Comparison of ENCODE assay signal across 11 cellular contexts in genomic region chr1:221753828-221754188, GRCh38. TPM values are rescaled to one million over a fixed set of nuclear protein-coding genes. Genes with fewer than 3 reads are reported as not detected.
A peak's percentile ranks its signal among the peaks of the same experiment; 100 is the strongest.
DNase-seq lines count a peak whose midpoint lies in the region; ATAC-seq and TF ChIP-seq lines count a peak whose summit lies in the region.
"Had no signal": no experiment of that assay in that cellular context is flagged by ENCODE, and none has a peak within 500 bp of the region (broad histone marks: within the 10 kb centered on the region; RNA-seq: fewer than 3 reads in every experiment).

No MANE protein-coding gene starts in this region.

- H3K4me1 ChIP-seq in right lobe of liver, result no peaks in the 10 kb centered on the region
- H3K4me1 ChIP-seq in gastroesophageal sphincter, result no peaks in the 10 kb centered on the region

- H3K27ac Mint-ChIP-seq in stimulated activated naive CD8-positive, alpha-beta T cell treated with anti-CD3 and anti-CD28 coated beads, Interleukin-15, Interleukin-2, amounts not matched to agents 100 ng/mL and 50 ng/mL, for 24 hours, result peak overlapping the region; percentile 92
- peak overlapping the region; percentile 89 for H3K27ac Mint-ChIP-seq in type B pancreatic cell

- no peak for DNase-seq in stimulated activated naive CD8-positive, alpha-beta T cell treated with anti-CD3 and anti-CD28 coated beads, Interleukin-15, Interleukin-2, amounts not matched to agents 100 U/mL and 50 U/mL, for 24 hours
- DNase-seq in type B pancreatic cell (ENCODE audit: extremely low spot score, unreplicated experiment), result no peak
- no peak for DNase-seq in right lobe of liver
- DNase-seq: dorsolateral prefrontal cortex, NCI-H226 had no signal

- H3K27me3 Mint-ChIP-seq in stimulated activated naive CD8-positive, alpha-beta T cell treated with anti-CD3 and anti-CD28 coated beads, Interleukin-15, Interleukin-2, amounts not matched to agents 100 ng/mL and 50 ng/mL, for 24 hours, result no peaks in the 10 kb centered on the region
- no peaks in the 10 kb centered on the region for H3K27me3 Mint-ChIP-seq in type B pancreatic cell

- intact Hi-C loops in right lobe of liver (cut with DNase I), result no loop called here

- no peak for TF ChIP-seq EP300 in gastroesophageal sphincter (IDR thresholded peaks at IDR 0.05)

- ATAC-seq in stimulated activated naive CD8-positive, alpha-beta T cell treated with anti-CD3 and anti-CD28 coated beads, Interleukin-15, Interleukin-2, amounts not matched to agents 100 U/mL and 50 U/mL, for 24 hours, result no peak
- ATAC-seq in HG02642 (IDR thresholded peaks at IDR 0.05; ENCODE audit: poor library complexity, unreplicated experiment) (peak; percentile 18), HG03469 (IDR thresholded peaks at IDR 0.05; ENCODE audit: unreplicated experiment) (peak; percentile 18), esophagus mucosa (no peak), right lobe of liver (no peak), gastroesophageal sphincter (no peak)
- ATAC-seq: SK-N-SH treated with all-trans-retinoic acid at 6 μM for 48 hours had no signal

- 100% methylated on average over 1 of the region's 1 CpG for WGBS in right lobe of liver (ENCODE audit: insufficient coverage, low coverage, low lambda C conversion rate, missing lambda C conversion rate)
- WGBS in gastroesophageal sphincter (ENCODE audit: low coverage in 1 of 2), 2 donors, result 100% methylated on average over 1 of the region's 1 CpG

- TF ChIP-seq POLR2A in right lobe of liver (IDR thresholded peaks at IDR 0.05) (no peak), gastroesophageal sphincter (IDR thresholded peaks at IDR 0.05) (no peak)

- no peaks in the 10 kb centered on the region for H3K36me3 ChIP-seq in right lobe of liver
- no peaks in the 10 kb centered on the region for H3K36me3 ChIP-seq in gastroesophageal sphincter

- H3K9me3 Mint-ChIP-seq in stimulated activated naive CD8-positive, alpha-beta T cell treated with anti-CD3 and anti-CD28 coated beads, Interleukin-15, Interleukin-2, amounts not matched to agents 100 ng/mL and 50 ng/mL, for 24 hours, result peaks cover 6% of the 10 kb centered on the region
- H3K9me3 Mint-ChIP-seq in type B pancreatic cell, result peaks cover 11% of the 10 kb centered on the region

- no peak overlapping the region for H3K4me3 ChIP-seq in right lobe of liver
- no peak overlapping the region for H3K4me3 ChIP-seq in gastroesophageal sphincter
- H3K4me3 ChIP-seq: dorsolateral prefrontal cortex had no signal

- no peak for TF ChIP-seq CTCF in type B pancreatic cell (conservative IDR thresholded peaks at IDR 0.05)
- no peak for TF ChIP-seq CTCF in right lobe of liver (IDR thresholded peaks at IDR 0.05)
- TF ChIP-seq CTCF in gastroesophageal sphincter (IDR thresholded peaks at IDR 0.05), result no peak

- H3K9me3 ChIP-seq in right lobe of liver, result no peaks in the 10 kb centered on the region
- no peaks in the 10 kb centered on the region for H3K9me3 ChIP-seq in gastroesophageal sphincter

- peaks cover 53% of the 10 kb centered on the region for H3K4me1 Mint-ChIP-seq in stimulated activated naive CD8-positive, alpha-beta T cell treated with anti-CD3 and anti-CD28 coated beads, Interleukin-15, Interleukin-2, amounts not matched to agents 100 ng/mL and 50 ng/mL, for 24 hours (ENCODE audit: low read depth)
- H3K4me1 Mint-ChIP-seq in type B pancreatic cell (ENCODE audit: unreplicated experiment), result peaks cover 9% of the 10 kb centered on the region

- H3K27ac ChIP-seq in right lobe of liver (no peak overlapping the region), gastroesophageal sphincter (no peak overlapping the region)
- H3K27ac ChIP-seq: dorsolateral prefrontal cortex had no signal

- peak overlapping the region; percentile 40 for H3K4me3 Mint-ChIP-seq in stimulated activated naive CD8-positive, alpha-beta T cell treated with anti-CD3 and anti-CD28 coated beads, Interleukin-15, Interleukin-2, amounts not matched to agents 100 ng/mL and 50 ng/mL, for 24 hours
- H3K4me3 Mint-ChIP-seq in type B pancreatic cell, result no peak overlapping the region

- H3K36me3 Mint-ChIP-seq in stimulated activated naive CD8-positive, alpha-beta T cell treated with anti-CD3 and anti-CD28 coated beads, Interleukin-15, Interleukin-2, amounts not matched to agents 100 ng/mL and 50 ng/mL, for 24 hours (ENCODE audit: low read depth), result peaks cover 6% of the 10 kb centered on the region
- H3K36me3 Mint-ChIP-seq in type B pancreatic cell, result no peaks in the 10 kb centered on the region

- H3K27me3 ChIP-seq in right lobe of liver (no peaks in the 10 kb centered on the region), gastroesophageal sphincter (no peaks in the 10 kb centered on the region)
- H3K27me3 ChIP-seq: dorsolateral prefrontal cortex had no signal

RNA-seq across cellular contexts. Expression of gene DUSP10, which starts 11.9 kb away (rescaled TPM):
- total RNA-seq in type B pancreatic cell (ENCODE audit: low replicate concordance) (19.6 and 29.4 TPM in 2 replicates), esophagus mucosa (3.0 TPM), right lobe of liver (10 to 100 TPM in 5 of 6 experiments, 1 to 10 TPM in 1; 7.7 to 22.3 (median 16.3) TPM), gastroesophageal sphincter (10 to 100 TPM in 1 of 4 donors, 1 to 10 TPM in 3; 3.5 to 12.0 (median 5.3) TPM)

Comparison
In these comparisons a context has a peak if more than half of its experiments do, and no peak if none do; other contexts are left out.
1. ATAC-seq: peak in HG02642 (single experiment) and HG03469 (single experiment); none in stimulated activated naive CD8-positive, alpha-beta T cell treated with anti-CD3 and anti-CD28 coated beads, Interleukin-15, Interleukin-2, amounts not matched to agents 100 U/mL and 50 U/mL, for 24 hours (single experiment), esophagus mucosa (single experiment), right lobe of liver (0 of 4) and gastroesophageal sphincter (single experiment).